In genomic region chr3:127114337-127115070, GRCh38 we compare ENCODE assay signal across 29 cellular contexts.
DNase-seq lines count a peak whose midpoint lies in the region; ATAC-seq, FAIRE-seq and TF ChIP-seq lines count a peak whose summit lies in the region.
"Had no signal": no experiment of that assay in that cellular context is flagged by ENCODE, and none has a peak within 500 bp of the region (broad histone marks: within the 10 kb centered on the region; RNA-seq: fewer than 3 reads in every experiment).

No MANE protein-coding gene starts in this region.

- no peak for ATAC-seq in Right ventricle myocardium inferior
- ATAC-seq in activated CD4-positive, CD25-positive, alpha-beta regulatory T cell treated with anti-CD3 and anti-CD28 coated beads, Interleukin-2, amount 50 U/mL, for 24 hours = no peak
- ATAC-seq: activated CD4-positive, alpha-beta T cell treated with anti-CD3 and anti-CD28 coated beads for 36 hours; activated T-cell treated with anti-CD3 and anti-CD28 coated beads, Interleukin-2, amount 50 U/mL, for 72 hours; CD8-positive, alpha-beta T cell; foreskin keratinocyte; left lobe of liver; upper lobe of right lung had no signal

- FAIRE-seq in GM19239 (lab: Jason Lieb, UNC) = no peak
- FAIRE-seq: colon, HTR-8/SVneo had no signal

- H3K27ac ChIP-seq in suprapubic skin = no peak overlapping the region
- H3K27ac ChIP-seq: foreskin keratinocyte, SK-N-MC, skin epidermis, upper lobe of right lung had no signal

- 62% methylated on average over 5 of the region's 5 CpGs for WGBS in suprapubic skin

- TF ChIP-seq CTCF in suprapubic skin (IDR thresholded peaks at IDR 0.05) = no peak

- TF ChIP-seq POLR2A in suprapubic skin (IDR thresholded peaks at IDR 0.05) = no peak

- no peak for TF ChIP-seq EP300 in suprapubic skin (IDR thresholded peaks at IDR 0.05)

- H3K4me3 ChIP-seq in suprapubic skin = no peak overlapping the region
- H3K4me3 ChIP-seq: SK-N-MC, skin epidermis, upper lobe of right lung had no signal

- H3K27me3 ChIP-seq in suprapubic skin = no peaks in the 10 kb centered on the region
- H3K27me3 ChIP-seq: upper lobe of right lung had no signal

- no peaks in the 10 kb centered on the region for H3K4me1 ChIP-seq in suprapubic skin
- H3K4me1 ChIP-seq: foreskin keratinocyte, upper lobe of right lung had no signal

- intact Hi-C loops in cardiac septum (cut with DNase I) (no loop called here), Right ventricle myocardium inferior (cut with DNase I) (no loop called here)

- no peaks in the 10 kb centered on the region for H3K36me3 ChIP-seq in suprapubic skin
- H3K36me3 ChIP-seq: upper lobe of right lung had no signal

- peak; percentile 64 for DNase-seq in DMS153 (lab: John Stamatoyannopoulos, UW)
- no peak for DNase-seq in DMS153 treated with DMSO at 0.1 percent for 48 hours (lab: John Stamatoyannopoulos, UW; ENCODE audit: unreplicated experiment)
- peak; percentile 46 for DNase-seq in cardiac septum (ENCODE audit: low spot score)
- DNase-seq in Right ventricle myocardium inferior (ENCODE audit: missing footprints) = no peak
- DNase-seq in NCI-H524 (lab: John Stamatoyannopoulos, UW) = peak; percentile 81 to 93
- DNase-seq in suprapubic skin (ENCODE audit: low spot score in 2 of 2) = peak; percentile 22 to 31
- DNase-seq in GM19239 (ENCODE audit: insufficient read length, low spot score) = no peak
- DNase-seq: 8988T; activated CD4-positive, alpha-beta T cell treated with anti-CD3 and anti-CD28 coated beads for 36 hours; activated naive CD4-positive, alpha-beta T cell treated with anti-CD3 and anti-CD28 coated beads for 36 hours; activated T-cell treated with anti-CD3 and anti-CD28 coated beads, Interleukin-2, amount 50 U/mL, for 72 hours; amniotic stem cell; CD8-positive, alpha-beta T cell; effector memory CD4-positive, alpha-beta T cell; foreskin keratinocyte; H7; KG1; mesenchymal stem cell; MM.1S; NCI-H226; nucleus accumbens; T-helper 2 cell; upper lobe of right lung had no signal

- H3K9me3 ChIP-seq in suprapubic skin = peaks cover 9% of the 10 kb centered on the region

Comparison
In these comparisons a context has a peak if more than half of its experiments do, and no peak if none do; other contexts are left out.
1. DNase-seq: peak in DMS153 (single experiment), cardiac septum (single experiment), NCI-H524 (2 of 2) and suprapubic skin (2 of 2); none in DMS153 treated with DMSO at 0.1 percent for 48 hours (single experiment), Right ventricle myocardium inferior (single experiment) and GM19239 (single experiment).